Comparison of ENCODE assay signal across 6 cellular contexts in the genomic region with DNA sequence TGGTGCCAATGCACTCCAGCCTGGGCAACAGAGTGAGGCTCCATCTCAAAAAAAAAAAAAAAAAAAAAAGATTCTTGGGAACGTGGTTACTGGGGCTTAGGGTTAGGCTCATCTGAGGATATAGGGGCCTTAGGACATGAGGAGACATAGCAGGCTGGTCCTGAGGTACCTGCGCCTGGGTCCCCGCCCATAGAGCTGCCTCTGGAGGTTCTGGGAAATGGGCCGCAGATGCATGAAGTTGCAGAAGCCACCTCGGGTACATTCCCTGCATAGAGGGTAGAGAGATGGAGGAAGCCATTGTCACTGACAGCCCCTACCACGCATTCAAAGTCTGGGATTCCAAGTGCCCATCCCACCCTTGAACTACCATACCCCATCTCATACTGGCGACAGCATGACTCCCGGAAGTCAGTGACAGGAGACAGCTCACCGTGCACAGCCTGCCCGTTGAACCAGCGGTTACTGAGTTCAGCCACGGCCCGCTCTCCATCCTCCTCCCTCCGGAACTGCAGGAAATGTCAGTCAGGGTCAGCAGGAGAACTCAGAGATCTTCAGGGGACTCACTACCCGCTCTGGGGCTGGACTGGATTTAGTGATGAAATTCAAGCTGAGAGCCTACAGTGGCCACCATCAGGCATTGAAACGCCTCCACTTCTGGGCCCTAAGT. TPM values are rescaled to one million over a fixed set of nuclear protein-coding genes. Genes with fewer than 3 reads are reported as not detected.
A peak's percentile ranks its signal among the peaks of the same experiment; 100 is the strongest.
DNase-seq lines count a peak whose midpoint lies in the region; ATAC-seq and TF ChIP-seq lines count a peak whose summit lies in the region.

No MANE protein-coding gene starts in this region.

- peaks cover 2% of the 10 kb centered on the region for H3K36me3 Mint-ChIP-seq in activated naive CD4-positive, alpha-beta T cell treated with anti-CD3 and anti-CD28 coated beads, Interleukin-2, amount 50 U/mL, for 24 hours
- peaks cover 27 to 31% of the 10 kb centered on the region in 2 donors for H3K36me3 Mint-ChIP-seq in activated naive CD4-positive, alpha-beta T cell treated with anti-CD3 and anti-CD28 coated beads, Interleukin-2, amount 50 U/mL, for 72 hours
- peaks cover 1% of the 10 kb centered on the region for H3K36me3 Mint-ChIP-seq in type B pancreatic cell

- no peaks in the 10 kb centered on the region for H3K9me3 Mint-ChIP-seq in activated naive CD4-positive, alpha-beta T cell treated with anti-CD3 and anti-CD28 coated beads, Interleukin-2, amount 50 U/mL, for 24 hours
- no peaks in the 10 kb centered on the region for H3K9me3 Mint-ChIP-seq in activated naive CD4-positive, alpha-beta T cell treated with anti-CD3 and anti-CD28 coated beads, Interleukin-2, amount 50 U/mL, for 72 hours
- no peaks in the 10 kb centered on the region for H3K9me3 Mint-ChIP-seq in type B pancreatic cell

- H3K4me3 Mint-ChIP-seq in activated naive CD4-positive, alpha-beta T cell treated with anti-CD3 and anti-CD28 coated beads, Interleukin-2, amount 50 U/mL, for 24 hours, result peak overlapping the region; percentile 91
- peak overlapping the region; percentile 99 for H3K4me3 Mint-ChIP-seq in type B pancreatic cell

- peak overlapping the region; percentile 78; the same call in 1 of the 2 replicates for H3K4me3 ChIP-seq in iPS-18c (ENCODE audit: insufficient read depth, low read depth, low read length)

- H3K4me1 Mint-ChIP-seq in activated naive CD4-positive, alpha-beta T cell treated with anti-CD3 and anti-CD28 coated beads, Interleukin-2, amount 50 U/mL, for 24 hours, result peaks cover 66% of the 10 kb centered on the region
- H3K4me1 Mint-ChIP-seq in type B pancreatic cell (ENCODE audit: unreplicated experiment), result peaks cover 26% of the 10 kb centered on the region

- TF ChIP-seq CTCF in type B pancreatic cell (conservative IDR thresholded peaks at IDR 0.05), result no peak

- H3K27me3 Mint-ChIP-seq in activated naive CD4-positive, alpha-beta T cell treated with anti-CD3 and anti-CD28 coated beads, Interleukin-2, amount 50 U/mL, for 24 hours, result no peaks in the 10 kb centered on the region
- no peaks in the 10 kb centered on the region for H3K27me3 Mint-ChIP-seq in type B pancreatic cell

- H3K9me3 ChIP-seq in iPS-18c (ENCODE audit: control insufficient read depth, insufficient read depth, low read length), result no peaks in the 10 kb centered on the region

- H3K27ac Mint-ChIP-seq in activated naive CD4-positive, alpha-beta T cell treated with anti-CD3 and anti-CD28 coated beads, Interleukin-2, amount 50 U/mL, for 24 hours, result peak overlapping the region; percentile 97
- H3K27ac Mint-ChIP-seq in activated naive CD4-positive, alpha-beta T cell treated with anti-CD3 and anti-CD28 coated beads, Interleukin-2, amount 50 U/mL, for 72 hours, result peak overlapping the region in 1 of 2 donors; percentile 93
- H3K27ac Mint-ChIP-seq in type B pancreatic cell, result no peak overlapping the region

- no peak for ATAC-seq in activated naive CD4-positive, alpha-beta T cell treated with anti-CD3 and anti-CD28 coated beads, Interleukin-2, amount 50 U/mL, for 72 hours

- no peak for DNase-seq in activated naive CD4-positive, alpha-beta T cell treated with anti-CD3 and anti-CD28 coated beads, Interleukin-2, amount 50 U/mL, for 72 hours (ENCODE audit: low spot score in 2 of 2)
- DNase-seq in type B pancreatic cell (ENCODE audit: extremely low spot score, unreplicated experiment) (no peak), NCI-H524 (lab: John Stamatoyannopoulos, UW) (no peak), glomerular visceral epithelial cell (ENCODE audit: extremely low spot score) (no peak)

RNA-seq across cellular contexts. Expression of a gene that starts 1.4 kb away (rescaled TPM):
- 10 to 100 TPM; 33.8 to 69.0 TPM for total RNA-seq in activated naive CD4-positive, alpha-beta T cell treated with anti-CD3 and anti-CD28 coated beads, Interleukin-2, amount 50 U/mL, for 72 hours
- 22.2 and 25.4 TPM in 2 replicates for total RNA-seq in type B pancreatic cell (ENCODE audit: low replicate concordance)

RNA-seq across cellular contexts. Expression of a gene that starts 1.5 kb away (rescaled TPM):
- total RNA-seq in activated naive CD4-positive, alpha-beta T cell treated with anti-CD3 and anti-CD28 coated beads, Interleukin-2, amount 50 U/mL, for 72 hours, result 100 to 1,000 TPM in 1 of 2 donors, 10 to 100 TPM in 1; 74.6 to 245 TPM
- 1.5 and 3.8 TPM in 2 replicates for total RNA-seq in type B pancreatic cell (ENCODE audit: low replicate concordance)

RNA-seq across cellular contexts. Expression of a gene that starts 1.7 kb away (rescaled TPM):
- total RNA-seq in activated naive CD4-positive, alpha-beta T cell treated with anti-CD3 and anti-CD28 coated beads, Interleukin-2, amount 50 U/mL, for 72 hours, result 10 to 100 TPM; 43.2 to 49.4 TPM
- 74.2 and 85.4 TPM in 2 replicates for total RNA-seq in type B pancreatic cell (ENCODE audit: low replicate concordance)

RNA-seq across cellular contexts. Expression of a gene that starts 4.6 kb away (rescaled TPM):
- 10 to 100 TPM; 11.2 to 25.0 TPM for total RNA-seq in activated naive CD4-positive, alpha-beta T cell treated with anti-CD3 and anti-CD28 coated beads, Interleukin-2, amount 50 U/mL, for 72 hours
- 15.5 and 17.9 TPM in 2 replicates for total RNA-seq in type B pancreatic cell (ENCODE audit: low replicate concordance)

RNA-seq across cellular contexts. Expression of a gene that starts 13.1 kb away (rescaled TPM):
- under 1 TPM; 0.32 to 0.99 TPM for total RNA-seq in activated naive CD4-positive, alpha-beta T cell treated with anti-CD3 and anti-CD28 coated beads, Interleukin-2, amount 50 U/mL, for 72 hours
- 0.43 and 0.60 TPM in 2 replicates for total RNA-seq in type B pancreatic cell (ENCODE audit: low replicate concordance)

Comparison
In these comparisons a context has a peak if more than half of its experiments do, and no peak if none do; other contexts are left out.
1. RNA of a gene that starts 1.5 kb away (total RNA-seq): 74.6 to 245 TPM in activated naive CD4-positive, alpha-beta T cell treated with anti-CD3 and anti-CD28 coated beads, Interleukin-2, amount 50 U/mL, for 72 hours; 1.5 to 3.8 TPM in type B pancreatic cell; every median in the first group is over 10 times any median in the second.